33 cellular contexts compared by ENCODE assay signal in the genomic region with DNA sequence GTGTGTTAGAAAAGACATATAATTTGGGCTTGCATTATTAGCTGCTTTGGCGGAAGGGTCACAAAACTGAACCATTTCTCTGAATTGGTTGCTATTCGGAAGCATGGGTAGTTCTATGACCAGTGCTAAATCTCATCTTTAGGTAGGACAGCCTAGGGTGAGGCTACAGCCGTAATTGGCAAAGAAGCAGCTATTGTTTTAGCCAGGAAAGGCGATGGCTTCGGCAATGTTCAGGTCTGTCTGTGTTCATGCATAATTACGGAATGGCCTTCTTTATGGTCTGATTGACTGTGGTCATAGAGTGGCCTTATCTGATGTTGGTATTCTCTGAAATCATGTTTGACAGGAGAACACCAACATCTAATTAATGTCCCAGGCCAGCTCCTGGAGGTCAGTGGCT.
"Had no signal": no experiment of that assay in that cellular context is flagged by ENCODE, and none has a peak within 500 bp of the region (broad histone marks: within the 10 kb centered on the region; RNA-seq: fewer than 3 reads in every experiment).

No MANE protein-coding gene starts in this region.

- ATAC-seq: activated CD8-positive, alpha-beta T cell treated with anti-CD3 and anti-CD28 coated beads for 36 hours; activated naive CD4-positive, alpha-beta T cell treated with anti-CD3 and anti-CD28 coated beads, Interleukin-2, amount 50 U/mL, for 72 hours; activated T-cell treated with anti-CD3 and anti-CD28 coated beads, Interleukin-2, amount 50 U/mL, for 4 hours; activated T-cell treated with anti-CD3 and anti-CD28 coated beads, Interleukin-2, amount 50 U/mL, for 72 hours; activated T-helper 17 cell treated with anti-CD3 and anti-CD28 coated beads, Interleukin-2, amount 50 U/mL, for 72 hours; body of pancreas had no signal

- DNase-seq: activated B cell treated with CpG ODN at 0.5 μM for 24 hours; activated CD4-positive, alpha-beta memory T cell treated with anti-CD3 and anti-CD28 coated beads for 36 hours; activated CD4-positive, alpha-beta T cell treated with anti-CD3 and anti-CD28 coated beads for 4 hours; activated CD4-positive, alpha-beta T cell treated with anti-CD3 and anti-CD28 coated beads, Interleukin-2, amount 10 ng/mL, durations not matched to agents 24 days and 14 days; activated CD4-positive, alpha-beta T cell treated with anti-CD3 and anti-CD28 coated beads, Interleukin-2, amount 50 U/mL, for 1 hour; activated CD4-positive, alpha-beta T cell treated with anti-CD3 and anti-CD28 coated beads, Interleukin-2, amount 50 U/mL, for 4 hours; activated CD4-positive, CD25-positive, alpha-beta regulatory T cell treated with anti-CD3 and anti-CD28 coated beads, Interleukin-2, amount 50 U/mL, for 72 hours; activated CD8-positive, alpha-beta memory T cell treated with anti-CD3 and anti-CD28 coated beads, Interleukin-2, amount 50 U/mL, for 4 hours; activated CD8-positive, alpha-beta T cell treated with anti-CD3 and anti-CD28 coated beads for 36 hours; activated effector memory CD4-positive, alpha-beta T cell treated with anti-CD3 and anti-CD28 coated beads, Interleukin-2, amount 50 U/mL, for 16 hours; activated gamma-delta T cell treated with Interleukin-2 at 50 U/mL for 16 hours; activated naive CD4-positive, alpha-beta T cell; activated naive CD4-positive, alpha-beta T cell treated with anti-CD3 and anti-CD28 coated beads for 36 hours; activated naive CD4-positive, alpha-beta T cell treated with anti-CD3 and anti-CD28 coated beads, Interleukin-2, amount 50 U/mL, for 16 hours; activated naive CD8-positive, alpha-beta T cell treated with anti-CD3 and anti-CD28 coated beads for 36 hours; activated T-cell treated with anti-CD3 and anti-CD28 coated beads for 4 hours; activated T-cell treated with anti-CD3 and anti-CD28 coated beads, Interleukin-2, amount 50 U/mL, for 1 hour; activated T-cell treated with anti-CD3 and anti-CD28 coated beads, Interleukin-2, amount 50 U/mL, for 4 hours; activated T-cell treated with anti-CD3 and anti-CD28 coated beads, Interleukin-2, amount 50 U/mL, for 72 hours; adrenal gland; amniotic stem cell; aorta; body of pancreas; brain microvascular endothelial cell; caudate nucleus; SW 1271; T-helper 1 cell; T-helper 2 cell; T-helper 9 cell had no signal

- H3K4me3 ChIP-seq: adrenal gland, body of pancreas, breast epithelium had no signal

- H3K27me3 ChIP-seq: adrenal gland, body of pancreas, brain microvascular endothelial cell, breast epithelium had no signal

- H3K9me3 ChIP-seq: adrenal gland, body of pancreas, breast epithelium had no signal

- H3K4me1 ChIP-seq: adrenal gland, body of pancreas, breast epithelium had no signal

- H3K36me3 ChIP-seq: adrenal gland, brain microvascular endothelial cell, breast epithelium had no signal

- H3K27ac ChIP-seq: adrenal gland, body of pancreas, brain microvascular endothelial cell, breast epithelium, VCaP had no signal
